Comparison of ENCODE assay signal across 1 cellular context in genomic region chr2:197499594-197500502, GRCh38.
TF ChIP-seq lines count a peak whose summit lies in the region.

TSS of gene HSPD1 (minus strand) at chr2:197499840. CDS start at chr2:197498848, 992 bp downstream.
TSS of gene HSPE1 (plus strand) at chr2:197500379. CDS start at chr2:197500437, 58 bp downstream.

TF ChIP-seq in K562, 482 proteins besides CTCF, POLR2A, EP300 and RAD21 (continued from another document and continues in another):
- TF ChIP-seq REST (CRISPR knock-in tag; IDR thresholded peaks at IDR 0.05; ENCODE audit: low read depth): no peak
- TF ChIP-seq MLLT1 (IDR thresholded peaks at IDR 0.05): peak; percentile 28 to 87; a peak in 2 of 4 replicates
- no peak for TF ChIP-seq MAFK (IDR thresholded peaks at IDR 0.05; ENCODE audit: low read length)
- peak; percentile 94 for TF ChIP-seq GABPA (tag; conservative IDR thresholded peaks at IDR 0.05; ENCODE audit: low read depth)
- no peak for TF ChIP-seq ZNF79 (CRISPR knock-in tag; IDR thresholded peaks at IDR 0.05; ENCODE audit: low read depth)
- peak; percentile 62; the same call in 1 of the 2 replicates for TF ChIP-seq CHD2 (IDR thresholded peaks at IDR 0.05; ENCODE audit: low read depth, low read length)
- TF ChIP-seq KLF1 (tag; IDR thresholded peaks at IDR 0.05): no peak
- TF ChIP-seq ATF3 (IDR thresholded peaks at IDR 0.05): peak; percentile 80
- TF ChIP-seq ATF3 (CRISPR knock-in tag; conservative IDR thresholded peaks at IDR 0.05): peak; percentile 61; the same call in 1 of the 2 replicates
- peak; percentile 92 for TF ChIP-seq FOS (IDR thresholded peaks at IDR 0.05; ENCODE audit: extremely low read depth, insufficient read length)
- no peak for TF ChIP-seq ZNF778 (CRISPR knock-in tag; IDR thresholded peaks at IDR 0.05)
- TF ChIP-seq JUN (IDR thresholded peaks at IDR 0.05; ENCODE audit: borderline replicate concordance, low read depth, low read length): 0 out of 2 replicates have a peak, but pooled peaks have one; percentile 22
- TF ChIP-seq JUN (CRISPR knock-in tag; IDR thresholded peaks at IDR 0.05; ENCODE audit: borderline replicate concordance): no peak
- TF ChIP-seq FOXM1 (IDR thresholded peaks at IDR 0.05; ENCODE audit: low read depth): 0 out of 2 replicates have a peak, but pooled peaks have one; percentile 17
- TF ChIP-seq FOXM1 (CRISPR knock-in tag; IDR thresholded peaks at IDR 0.05; ENCODE audit: low read depth): no peak
- 0 out of 2 replicates have a peak, but pooled peaks have one; percentile 21 for TF ChIP-seq SMAD3 (CRISPR knock-in tag; conservative IDR thresholded peaks at IDR 0.05)
- peak; percentile 87 for TF ChIP-seq ZBTB5 (IDR thresholded peaks at IDR 0.05)
- peak; percentile 35; the same call in 1 of the 2 replicates for TF ChIP-seq TAF7 (tag; IDR thresholded peaks at IDR 0.05)
- TF ChIP-seq LCOR (CRISPR knock-in tag; IDR thresholded peaks at IDR 0.05): peak; percentile 70; the same call in 1 of the 2 replicates
- no peak for TF ChIP-seq BRF2 (IDR thresholded peaks at IDR 0.05; ENCODE audit: borderline replicate concordance, insufficient read depth, insufficient read length)
- TF ChIP-seq GABPB1 (CRISPR knock-in tag; IDR thresholded peaks at IDR 0.05): peak; percentile 94
- peak; percentile 60; the same call in 1 of the 2 replicates for TF ChIP-seq LEF1 (IDR thresholded peaks at IDR 0.05)
- peak; percentile 28; the same call in 1 of the 2 replicates for TF ChIP-seq USF2 (CRISPR knock-in tag; IDR thresholded peaks at IDR 0.05)
- TF ChIP-seq THAP12 (CRISPR knock-in tag; IDR thresholded peaks at IDR 0.05): peak; percentile 74; the same call in 1 of the 2 replicates
- 0 out of 4 replicates have a peak, but pooled peaks of 1 of the 2 experiments have one; percentile 23 for TF ChIP-seq KDM4B (IDR thresholded peaks at IDR 0.05; ENCODE audit: borderline replicate concordance in 2 of 2, low read depth in 1 of 2)
- TF ChIP-seq NONO (IDR thresholded peaks at IDR 0.05; ENCODE audit: low read depth in 2 of 2, low read length in 1 of 2): peak; percentile 71 to 84; a peak in 2 of 4 replicates
- no peak for TF ChIP-seq FOXP4 (CRISPR knock-in tag; IDR thresholded peaks at IDR 0.05; ENCODE audit: borderline replicate concordance)
- TF ChIP-seq ELF2 (CRISPR knock-in tag; IDR thresholded peaks at IDR 0.05): peak; percentile 78; the same call in 1 of the 2 replicates
- no peak for TF ChIP-seq THRA (IDR thresholded peaks at IDR 0.05)
- TF ChIP-seq CHCHD3 (CRISPR knock-in tag; IDR thresholded peaks at IDR 0.05): no peak
- TF ChIP-seq L3MBTL2 (IDR thresholded peaks at IDR 0.05): peak; percentile 74
- peak in 1 of 2 experiments; percentile 85; a peak in 2 of 4 replicates for TF ChIP-seq KDM1A (IDR thresholded peaks at IDR 0.05)
- TF ChIP-seq TARDBP (IDR thresholded peaks at IDR 0.05): peak; percentile 84; the same call in 1 of the 2 replicates
- peak; percentile 55; the same call in 1 of the 2 replicates for TF ChIP-seq ZBTB17 (CRISPR knock-in tag; IDR thresholded peaks at IDR 0.05)
- no peak for TF ChIP-seq GABPB2 (CRISPR knock-in tag; conservative IDR thresholded peaks at IDR 0.05)
- no peak for TF ChIP-seq RBM39 (optimal IDR thresholded peaks at IDR 0.05; ENCODE audit: low read depth, low read length)
- TF ChIP-seq PHF20 (IDR thresholded peaks at IDR 0.05; ENCODE audit: partially characterized antibody): peak; percentile 38
- peak; percentile 90 for TF ChIP-seq ZBTB12 (CRISPR knock-in tag; IDR thresholded peaks at IDR 0.05)
- peak; percentile 54; the same call in 1 of the 2 replicates for TF ChIP-seq MXI1 (IDR thresholded peaks at IDR 0.05; ENCODE audit: low read depth, low read length)
- TF ChIP-seq ZNF644 (tag; IDR thresholded peaks at IDR 0.05; ENCODE audit: low read depth): peak; percentile 45; the same call in 1 of the 2 replicates
